In the genomic region with DNA sequence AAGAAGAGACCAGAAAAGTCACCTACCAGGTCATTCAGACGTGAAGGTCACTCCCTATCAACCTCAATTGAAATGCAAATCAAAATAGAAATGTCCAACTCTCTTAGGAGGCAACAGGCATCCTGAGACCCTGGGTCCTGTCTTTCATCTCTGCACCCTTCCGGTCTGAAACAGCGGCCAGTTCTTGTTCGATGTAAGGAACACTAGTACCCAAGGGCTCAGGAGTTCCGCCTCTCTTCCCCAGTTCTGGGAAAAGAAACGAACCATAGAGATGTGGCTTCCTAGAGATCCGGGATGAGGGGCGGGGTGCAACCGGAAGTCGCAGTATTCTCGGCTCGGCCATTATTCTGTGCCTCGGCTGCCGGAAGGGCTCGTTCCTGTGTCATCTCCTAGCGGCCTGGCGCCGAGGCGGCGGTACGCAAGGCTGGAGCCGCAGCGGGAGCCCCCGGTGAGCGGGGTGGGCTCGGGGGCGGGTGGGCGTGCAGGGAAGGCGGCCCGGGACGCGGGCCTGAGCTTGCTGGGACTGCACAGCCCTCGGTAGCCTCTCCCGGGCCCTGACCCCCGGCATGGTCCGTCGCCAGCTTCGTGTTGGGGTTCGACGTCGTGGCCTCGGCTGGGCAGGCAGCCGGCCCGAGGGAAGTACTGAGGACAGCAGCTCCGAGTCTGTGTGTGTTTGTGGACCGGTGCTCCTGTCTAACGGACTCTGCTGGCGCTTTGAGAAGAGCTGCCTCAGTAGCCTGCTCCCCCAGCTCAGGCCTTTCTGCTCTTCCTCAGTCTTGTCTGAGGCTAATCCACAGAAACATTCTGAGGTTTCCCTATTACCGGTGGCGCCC, we compare ENCODE assay signal across 8 cellular contexts. TPM values are rescaled to one million over a fixed set of nuclear protein-coding genes. Genes with fewer than 3 reads are reported as not detected.
DNase-seq lines count a peak whose midpoint lies in the region; ATAC-seq and TF ChIP-seq lines count a peak whose summit lies in the region.

A gene (plus strand): TSS at position 341 of the 833 bp plus-strand sequence. CDS start 4,119 bp downstream, outside the sequence.

- no peaks in the 10 kb centered on the region for H4K20me1 ChIP-seq in Karpas-422 (ENCODE audit: insufficient read depth, low read depth, low read length)

- H3K9me3 ChIP-seq in Karpas-422 (ENCODE audit: low read length) (no peaks in the 10 kb centered on the region), neutrophil (no peaks in the 10 kb centered on the region)

- H3K9me2 ChIP-seq in Karpas-422 (replicated peaks; ENCODE audit: insufficient read depth, low read length) = no peaks in the 10 kb centered on the region

- peak within 1 kb of the TSS; percentile 74 for H3K4me3 ChIP-seq in Karpas-422 (ENCODE audit: low read length)
- H3K4me3 ChIP-seq in neutrophil (ENCODE audit: low read depth in 1 of 2, low read length in 1 of 2) = peak within 1 kb of the TSS; percentile 73 to 77

- peak within 1 kb of the TSS; percentile 99 for H2AFZ ChIP-seq in Karpas-422 (ENCODE audit: low read length)

- peaks cover 34% of the 10 kb centered on the region for H3K79me2 ChIP-seq in Karpas-422 (ENCODE audit: low read length)

- H3K27ac ChIP-seq in Karpas-422 (ENCODE audit: low read length) (no peak within 1 kb of the TSS), neutrophil (peak within 1 kb of the TSS; percentile 82), substantia nigra (ENCODE audit: low read depth, low read length, poor library complexity, severe bottlenecking) (peak within 1 kb of the TSS; percentile 80)

- peak; percentile 92 for DNase-seq in ELF-1 (ENCODE audit: low read depth, low spot score)
- DNase-seq in Karpas-422 = peak; percentile 85
- peak; percentile 92 to 93 for DNase-seq in SHP77 (lab: John Stamatoyannopoulos, UW)
- DNase-seq in activated naive CD4-positive, alpha-beta T cell (lab: John Stamatoyannopoulos, UW) = peak in 3 of 4 experiments; percentile 4 to 23 (median 18)
- peak; percentile 64 for DNase-seq in germinal center (ENCODE audit: low spot score)
- DNase-seq in substantia nigra (lab: John Stamatoyannopoulos, UW) = peak in 48 of 49 donors; percentile 31 to 91 (median 80)

- H3K9ac ChIP-seq in Karpas-422 (ENCODE audit: low read length) = peak within 1 kb of the TSS; percentile 80

- H3K27me3 ChIP-seq in Karpas-422 (ENCODE audit: low read length) (no peaks in the 10 kb centered on the region), neutrophil (no peaks in the 10 kb centered on the region)

- peak within 1 kb of the TSS; percentile 87 for H3K4me2 ChIP-seq in Karpas-422 (ENCODE audit: low read depth, low read length, poor library complexity, severe bottlenecking)

- peak; percentile 95 for ATAC-seq in GM21825 (IDR thresholded peaks at IDR 0.05; ENCODE audit: unreplicated experiment)

- H3K36me3 ChIP-seq in Karpas-422 (ENCODE audit: insufficient read depth, low read length) (no peaks in the 10 kb centered on the region), neutrophil (peaks cover 7% of the 10 kb centered on the region)

- no peak for TF ChIP-seq CTCF in neutrophil (IDR thresholded peaks at IDR 0.05)

- H3K4me1 ChIP-seq in Karpas-422 (ENCODE audit: low read length) = peaks cover 15% of the 10 kb centered on the region
- H3K4me1 ChIP-seq in neutrophil (ENCODE audit: control insufficient read depth in 1 of 2, insufficient read depth in 1 of 2, low read depth in 1 of 2, low read length in 1 of 2) = peaks cover 6 to 13% of the 10 kb centered on the region in 2 experiments

RNA-seq across cellular contexts. Expression of the gene that starts here (rescaled TPM):
- 11.7 and 12.5 TPM in 2 replicates for total RNA-seq in Karpas-422 (2014; rRNA removed; shearing (Covaris generic); ENCODE audit: low replicate concordance)

Comparison
In these comparisons a context has a peak if more than half of its experiments do, and no peak if none do; other contexts are left out.
1. DNase-seq: peak in every context shown above with its lines; median percentile 92 in SHP77; 92 in ELF-1; 85 in Karpas-422; 80 in substantia nigra; 64 in germinal center; 18 in activated naive CD4-positive, alpha-beta T cell.